ENCODE assay signal across 8 cellular contexts in genomic region chr11:1570896-1571759, GRCh38. TPM values are rescaled to one million over a fixed set of nuclear protein-coding genes. Genes with fewer than 3 reads are reported as not detected.
DNase-seq lines count a peak whose midpoint lies in the region; ATAC-seq, FAIRE-seq and TF ChIP-seq lines count a peak whose summit lies in the region.

No MANE protein-coding gene starts in this region.

- H3K36me3 ChIP-seq in ascending aorta (no peaks in the 10 kb centered on the region), left lung (no peaks in the 10 kb centered on the region), thoracic aorta (no peaks in the 10 kb centered on the region)

- H3K36me3 Mint-ChIP-seq in activated CD4-positive, alpha-beta T cell treated with anti-CD3 and anti-CD28 coated beads for 36 hours (ENCODE audit: low read depth) = no peaks in the 10 kb centered on the region

- peak overlapping the region; percentile 51 to 93 for H3K4me3 ChIP-seq in ascending aorta
- peak overlapping the region; percentile 47 to 48 for H3K4me3 ChIP-seq in left lung
- peak overlapping the region; percentile 94 for H3K4me3 ChIP-seq in thoracic aorta

- H3K9me3 ChIP-seq in ascending aorta (no peaks in the 10 kb centered on the region), left lung (no peaks in the 10 kb centered on the region), thoracic aorta (no peaks in the 10 kb centered on the region)

- CTCF ChIA-PET in activated CD4-positive, alpha-beta T cell treated with anti-CD3 and anti-CD28 coated beads for 36 hours (lab: Charles Lee) = no interaction called here

- no peaks in the 10 kb centered on the region for H3K9me3 Mint-ChIP-seq in activated CD4-positive, alpha-beta T cell treated with anti-CD3 and anti-CD28 coated beads for 36 hours (ENCODE audit: low read depth)

- no peak for FAIRE-seq in RCC 7860 (lab: Jason Lieb, UNC)

- H3K27me3 ChIP-seq in ascending aorta (no peaks in the 10 kb centered on the region), left lung (peaks cover 3 to 76% of the 10 kb centered on the region in 2 donors), thoracic aorta (replicated peaks; ENCODE audit: insufficient read depth) (no peaks in the 10 kb centered on the region)

- H3K27ac ChIP-seq in ascending aorta (peak overlapping the region; percentile 77 to 78), left lung (peak overlapping the region in 1 of 2 donors; percentile 13), thoracic aorta (peak overlapping the region; percentile 67 to 69)

- POLR2A ChIA-PET in activated CD4-positive, alpha-beta T cell treated with anti-CD3 and anti-CD28 coated beads for 36 hours (lab: Charles Lee) = no interaction called here

- H3K4me3 Mint-ChIP-seq in activated CD4-positive, alpha-beta T cell treated with anti-CD3 and anti-CD28 coated beads for 36 hours = peak overlapping the region; percentile 48

- no peak for TF ChIP-seq CTCF in ascending aorta (IDR thresholded peaks at IDR 0.05)
- no peak for TF ChIP-seq CTCF in left lung (IDR thresholded peaks at IDR 0.05)
- TF ChIP-seq CTCF in thoracic aorta (IDR thresholded peaks at IDR 0.05) = no peak

- H3K27me3 Mint-ChIP-seq in activated CD4-positive, alpha-beta T cell treated with anti-CD3 and anti-CD28 coated beads for 36 hours = peaks cover 2% of the 10 kb centered on the region

- ATAC-seq in activated CD4-positive, alpha-beta T cell treated with anti-CD3 and anti-CD28 coated beads for 36 hours = no peak
- ATAC-seq in left lung (no peak), thoracic aorta (ENCODE audit: insufficient number of reproducible peaks, low FRiP score, low read depth) (no peak)

- intact Hi-C loops in activated CD4-positive, alpha-beta T cell treated with anti-CD3 and anti-CD28 coated beads for 36 hours (cut with DNase I, micrococcal nuclease) = loop anchor here (5.0 to 10.0 kb wide), 6 partner anchors 34 to 644 kb away; partner anchors contain the start of genes AP2A2 (in 1 of the 2) and LSP1 (in 1 of the 2)
- intact Hi-C loops in ascending aorta (cut with DNase I) (loop anchor here (1.0 to 10.0 kb wide), 8 partner anchors 12 to 1064 kb away; partner anchors contain the start of genes CTSD and RNH1), left lung (cut with DNase I) (no loop called here)

- no peak overlapping the region for H3K27ac Mint-ChIP-seq in activated CD4-positive, alpha-beta T cell treated with anti-CD3 and anti-CD28 coated beads for 36 hours

- DNase-seq in activated CD4-positive, alpha-beta T cell treated with anti-CD3 and anti-CD28 coated beads for 36 hours = peak; percentile 52
- DNase-seq in activated CD4-positive, alpha-beta T cell treated with anti-CD3 and anti-CD28 coated beads, Interleukin-2, amount 50 U/mL, for 4 hours = no peak
- peak in 1 of 2 donors; percentile 73 for DNase-seq in ascending aorta (ENCODE audit: low spot score in 2 of 2)
- DNase-seq in left lung = peak; percentile 30 to 74
- DNase-seq in thoracic aorta (ENCODE audit: low spot score) = no peak
- DNase-seq in NCI-H2196 treated with DMSO at 0.1 percent for 48 hours (lab: John Stamatoyannopoulos, UW; ENCODE audit: unreplicated experiment) = no peak
- no peak for DNase-seq in RCC 7860 (ENCODE audit: low spot score)
- DNase-seq in NCI-H774 (lab: John Stamatoyannopoulos, UW) = no peak

- peaks cover 9% of the 10 kb centered on the region for H3K4me1 Mint-ChIP-seq in activated CD4-positive, alpha-beta T cell treated with anti-CD3 and anti-CD28 coated beads for 36 hours

- peaks cover 21 to 27% of the 10 kb centered on the region in 2 donors for H3K4me1 ChIP-seq in ascending aorta
- peaks cover 8 to 34% of the 10 kb centered on the region in 2 donors for H3K4me1 ChIP-seq in left lung
- peaks cover 14 to 63% of the 10 kb centered on the region in 2 donors for H3K4me1 ChIP-seq in thoracic aorta (ENCODE audit: control insufficient read depth in 1 of 2, low read depth in 2 of 2)

RNA-seq across cellular contexts. Expression of gene DUSP8, which starts 0.9 kb away (rescaled TPM):
- 1 to 10 TPM; 1.3 to 2.8 TPM for total RNA-seq in activated CD4-positive, alpha-beta T cell treated with anti-CD3 and anti-CD28 coated beads for 36 hours
- 27.0 TPM for total RNA-seq in ascending aorta
- total RNA-seq in left lung = 10 to 100 TPM in 1 of 2 donors, 1 to 10 TPM in 1; 9.9 to 21.8 TPM
- total RNA-seq in thoracic aorta = 1 to 10 TPM; 3.7 to 7.6 TPM

RNA-seq across cellular contexts. Expression of gene KRTAP5-1, which starts 14.0 kb away (rescaled TPM):
- total RNA-seq in activated CD4-positive, alpha-beta T cell treated with anti-CD3 and anti-CD28 coated beads for 36 hours = not detected
- not detected for total RNA-seq in ascending aorta
- total RNA-seq in left lung = not detected
- not detected for total RNA-seq in thoracic aorta

RNA-seq across cellular contexts. Expression of gene KRTAP5-2, which starts 27.0 kb away (rescaled TPM):
- total RNA-seq in activated CD4-positive, alpha-beta T cell treated with anti-CD3 and anti-CD28 coated beads for 36 hours = not detected
- total RNA-seq in ascending aorta (not detected), left lung (not detected), thoracic aorta (not detected)

RNA-seq across cellular contexts. Expression of gene KRTAP5-3, which starts 37.1 kb away (rescaled TPM):
- total RNA-seq in activated CD4-positive, alpha-beta T cell treated with anti-CD3 and anti-CD28 coated beads for 36 hours = not detected
- total RNA-seq in ascending aorta (not detected), left lung (not detected), thoracic aorta (not detected)

RNA-seq across cellular contexts. Expression of gene KRTAP5-4, which starts 50.8 kb away (rescaled TPM):
- not detected for total RNA-seq in activated CD4-positive, alpha-beta T cell treated with anti-CD3 and anti-CD28 coated beads for 36 hours
- total RNA-seq in ascending aorta (not detected), left lung (not detected), thoracic aorta (not detected)

Comparison
In these comparisons a context has a peak if more than half of its experiments do, and no peak if none do; other contexts are left out.
1. DNase-seq: peak in activated CD4-positive, alpha-beta T cell treated with anti-CD3 and anti-CD28 coated beads for 36 hours (single experiment) and left lung (2 of 2); none in activated CD4-positive, alpha-beta T cell treated with anti-CD3 and anti-CD28 coated beads, Interleukin-2, amount 50 U/mL, for 4 hours (0 of 2), thoracic aorta (single experiment), NCI-H2196 treated with DMSO at 0.1 percent for 48 hours (single experiment), RCC 7860 (single experiment) and NCI-H774 (single experiment).
2. intact Hi-C loops: an anchor here in activated CD4-positive, alpha-beta T cell treated with anti-CD3 and anti-CD28 coated beads for 36 hours (5.0 to 10.0 kb wide) and ascending aorta (1.0 to 10.0 kb wide); none called in left lung.
3. Peak in every context shown above with its lines, with median percentiles within 50 percentile points of each other: H3K4me3 ChIP-seq.